ENCODE assay signal across 24 cellular contexts in the genomic region with DNA sequence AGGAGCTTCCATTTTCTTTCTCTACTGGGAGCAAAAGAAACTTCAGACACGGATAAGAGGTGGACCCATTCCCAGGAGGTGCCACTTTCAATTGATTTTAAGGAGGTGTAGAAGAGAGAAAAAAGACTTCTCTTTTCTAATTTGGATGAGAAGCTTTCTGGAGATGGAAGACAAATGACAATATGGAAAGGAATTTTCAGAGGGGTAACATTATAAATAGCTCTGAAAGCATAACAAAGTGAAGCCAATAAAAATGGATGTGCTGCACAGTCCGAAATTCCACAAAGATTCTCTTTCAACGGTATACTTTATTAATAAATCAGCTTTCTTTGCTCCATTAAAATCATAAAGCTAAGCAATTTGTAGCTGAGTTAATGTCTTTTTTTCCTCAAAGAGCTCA.
"Had no signal": no experiment of that assay in that cellular context is flagged by ENCODE, and none has a peak within 500 bp of the region (broad histone marks: within the 10 kb centered on the region; RNA-seq: fewer than 3 reads in every experiment).

No MANE protein-coding gene starts in this region.

- H3K4me1 ChIP-seq: testis had no signal

- H3K27me3 Mint-ChIP-seq: type B pancreatic cell had no signal

- H3K9me3 Mint-ChIP-seq: effector memory CD8-positive, alpha-beta T cell had no signal

- ATAC-seq: activated T-cell treated with anti-CD3 and anti-CD28 coated beads, Interleukin-2, amount 50 U/mL, for 72 hours; effector memory CD8-positive, alpha-beta T cell; esophagus mucosa; sciatic nerve; stimulated activated naive B cell treated with anti-CD40 and anti-IgM and Interleukin-4, amounts not matched to agents 10 μg/mL and 1 μg/mL and 100 μg/mL, for 72 hours; T-helper 17 cell had no signal

- H3K27ac ChIP-seq: testis had no signal

- H3K27ac Mint-ChIP-seq: activated CD4-positive, alpha-beta memory T cell treated with anti-CD3 and anti-CD28 coated beads for 36 hours; activated naive CD4-positive, alpha-beta T cell treated with anti-CD3 and anti-CD28 coated beads, Interleukin-2, amount 10 ng/mL, durations not matched to agents 7 days and 5 days; activated T-cell treated with anti-CD3 and anti-CD28 coated beads, Interleukin-2, amount 50 U/mL, for 72 hours; brain; effector memory CD8-positive, alpha-beta T cell; nephron progenitor cell; stimulated activated naive B cell treated with anti-CD40 and anti-IgM and Interleukin-4, amounts not matched to agents 10 μg/mL and 1 μg/mL and 100 μg/mL, for 72 hours; T-helper 17 cell; type B pancreatic cell had no signal

- FAIRE-seq: colon, endothelial cell of umbilical vein, frontal cortex had no signal

- H3K9me3 ChIP-seq: testis had no signal

- H3K27me3 ChIP-seq: testis had no signal

- H3K4me3 Mint-ChIP-seq: activated CD4-positive, alpha-beta memory T cell treated with anti-CD3 and anti-CD28 coated beads for 36 hours; activated naive CD4-positive, alpha-beta T cell treated with anti-CD3 and anti-CD28 coated beads, Interleukin-2, amount 10 ng/mL, durations not matched to agents 7 days and 5 days; activated T-cell treated with anti-CD3 and anti-CD28 coated beads, Interleukin-2, amount 50 U/mL, for 72 hours; brain; effector memory CD8-positive, alpha-beta T cell; nephron progenitor cell; stimulated activated naive B cell treated with anti-CD40 and anti-IgM and Interleukin-4, amounts not matched to agents 10 μg/mL and 1 μg/mL and 100 μg/mL, for 72 hours; T-helper 17 cell; type B pancreatic cell had no signal

- DNase-seq: activated CD4-positive, alpha-beta memory T cell treated with anti-CD3 and anti-CD28 coated beads for 36 hours; activated CD4-positive, alpha-beta T cell treated with anti-CD3 and anti-CD28 coated beads for 48 hours; activated effector memory CD4-positive, alpha-beta T cell treated with anti-CD3 and anti-CD28 coated beads, Interleukin-2, amount 50 U/mL, for 16 hours; activated naive CD4-positive, alpha-beta T cell treated with anti-CD3 and anti-CD28 coated beads, Interleukin-2, amount 10 ng/mL, durations not matched to agents 7 days and 5 days; activated T-cell treated with anti-CD3 and anti-CD28 coated beads, Interleukin-2, amount 50 U/mL, for 72 hours; caudate nucleus; effector memory CD8-positive, alpha-beta T cell; glutamatergic neuron; hippocampal formation; nephron progenitor cell; occipital lobe; stimulated activated CD4-positive, alpha-beta T cell treated with anti-CD3 and anti-CD28 coated beads, Interleukin-2, amount 100 ng/mL, for 48 hours; stimulated activated CD8-positive, alpha-beta memory T cell treated with anti-CD3 and anti-CD28 coated beads, Interleukin-4, amount 100 ng/mL, for 48 hours; stimulated activated naive B cell treated with anti-CD40 and anti-IgM and Interleukin-4, amounts not matched to agents 10 μg/mL and 1 μg/mL and 100 μg/mL, for 72 hours; SW 1271; T-helper 17 cell; testis had no signal

- H3K36me3 Mint-ChIP-seq: activated CD4-positive, alpha-beta memory T cell treated with anti-CD3 and anti-CD28 coated beads for 36 hours; activated naive CD4-positive, alpha-beta T cell treated with anti-CD3 and anti-CD28 coated beads, Interleukin-2, amount 10 ng/mL, durations not matched to agents 7 days and 5 days; brain; type B pancreatic cell had no signal

- H3K4me1 Mint-ChIP-seq: activated naive CD4-positive, alpha-beta T cell treated with anti-CD3 and anti-CD28 coated beads, Interleukin-2, amount 10 ng/mL, durations not matched to agents 7 days and 5 days; nephron progenitor cell; stimulated activated naive B cell treated with anti-CD40 and anti-IgM and Interleukin-4, amounts not matched to agents 10 μg/mL and 1 μg/mL and 100 μg/mL, for 72 hours; T-helper 17 cell had no signal

- H3K4me3 ChIP-seq: testis had no signal
